Comparison of ENCODE assay signal across 8 cellular contexts in genomic region chr2:127293758-127294562, GRCh38. TPM values are rescaled to one million over a fixed set of nuclear protein-coding genes. Genes with fewer than 3 reads are reported as not detected.
DNase-seq lines count a peak whose midpoint lies in the region; ATAC-seq, FAIRE-seq and TF ChIP-seq lines count a peak whose summit lies in the region.

ERCC3 (minus strand) TSS chr2:127294144; CDS start chr2:127294081, 63 bp downstream.

- H3K27me3 ChIP-seq in BLaER1 treated with 17β-estradiol and CSF1 and Interleukin-3, amounts not matched to agents 10 nM and 100 nM = no peaks in the 10 kb centered on the region
- H3K27me3 ChIP-seq in liver (ENCODE audit: control insufficient read depth in 4 of 4, insufficient read depth in 4 of 4, low read length in 3 of 4) = no peaks in the 10 kb centered on the region

- H3K9ac ChIP-seq in BLaER1 treated with 17β-estradiol and CSF1 and Interleukin-3, amounts not matched to agents 10 nM and 100 nM = peak within 1 kb of the TSS; percentile 85 to 94 (median 92)
- H3K9ac ChIP-seq in liver (ENCODE audit: low read depth in 1 of 2, low read length in 2 of 2) = peak within 1 kb of the TSS; percentile 67 to 93

- H3K4me2 ChIP-seq in BLaER1 treated with 17β-estradiol and CSF1 and Interleukin-3, amounts not matched to agents 10 nM and 100 nM = peak within 1 kb of the TSS; percentile 77 to 99 (median 97)

- H3K27ac ChIP-seq in BLaER1 treated with 17β-estradiol and CSF1 and Interleukin-3, amounts not matched to agents 10 nM and 100 nM = peak within 1 kb of the TSS; percentile 81 to 93 (median 87)
- peak within 1 kb of the TSS; percentile 28 to 64 for H3K27ac ChIP-seq in liver (ENCODE audit: low read depth in 1 of 2, low read length in 2 of 2)

- DNase-seq in GM19239 (ENCODE audit: insufficient read length, low spot score) = peak; percentile 91
- DNase-seq in NCI-H748 (lab: John Stamatoyannopoulos, UW; ENCODE audit: unreplicated experiment) = peak; percentile 88
- peak; percentile 71 to 75 for DNase-seq in activated CD4-positive, alpha-beta T cell treated with anti-CD3 and anti-CD28 coated beads, Interleukin-2, amount 50 U/mL, for 4 hours
- peak; percentile 63 to 84 for DNase-seq in dermis microvascular lymphatic vessel endothelial cell (ENCODE audit: low read depth in 2 of 2)
- DNase-seq in stimulated activated CD4-positive, alpha-beta T cell treated with anti-CD3 and anti-CD28 coated beads, Interleukin-4, amount 100 ng/mL, for 1 hour = peak; percentile 85

- WGBS in liver = under 1% methylated on average over 55 of the region's 55 CpGs

- peak within 1 kb of the TSS; percentile 75 to 96 (median 90) for H3K4me3 ChIP-seq in BLaER1 treated with 17β-estradiol and CSF1 and Interleukin-3, amounts not matched to agents 10 nM and 100 nM
- H3K4me3 ChIP-seq in liver (ENCODE audit: low read depth in 1 of 3, low read length in 3 of 3) = peak within 1 kb of the TSS; percentile 80 to 89 (median 86)

- no peaks in the 10 kb centered on the region for H3K9me3 ChIP-seq in BLaER1 treated with 17β-estradiol and CSF1 and Interleukin-3, amounts not matched to agents 10 nM and 100 nM (replicated peaks in 1 of 11)
- H3K9me3 ChIP-seq in liver (ENCODE audit: control insufficient read depth in 4 of 4, low read length in 3 of 4) = no peaks in the 10 kb centered on the region

- peak; percentile 55 to 64 for TF ChIP-seq RAD21 in liver (IDR thresholded peaks at IDR 0.05)

- FAIRE-seq in GM19239 (lab: Jason Lieb, UNC) = peak; percentile 88

- TF ChIP-seq CTCF in liver (IDR thresholded peaks at IDR 0.05; ENCODE audit: low read depth, low read length, missing input control) = no peak

- H3K36me3 ChIP-seq in BLaER1 treated with 17β-estradiol and CSF1 and Interleukin-3, amounts not matched to agents 10 nM and 100 nM = peaks cover 37 to 46% (median 42%) of the 10 kb centered on the region in 11 experiments
- peaks cover 5 to 31% (median 22%) of the 10 kb centered on the region in 4 donors for H3K36me3 ChIP-seq in liver (ENCODE audit: control insufficient read depth in 4 of 4, insufficient read depth in 3 of 4, low read depth in 1 of 4, low read length in 3 of 4)

- peak; percentile 98 for ATAC-seq in HG03442 (IDR thresholded peaks at IDR 0.05; ENCODE audit: unreplicated experiment)

- H4K20me1 ChIP-seq in BLaER1 treated with 17β-estradiol and CSF1 and Interleukin-3, amounts not matched to agents 10 nM and 100 nM = peaks cover 0 to 15% (median 0%) of the 10 kb centered on the region in 11 experiments; a peak in 3 of 22 replicates

- H3K4me1 ChIP-seq in BLaER1 treated with 17β-estradiol and CSF1 and Interleukin-3, amounts not matched to agents 10 nM and 100 nM = peaks cover 21 to 30% (median 26%) of the 10 kb centered on the region in 10 experiments
- H3K4me1 ChIP-seq in liver (ENCODE audit: control insufficient read depth in 4 of 4, insufficient read depth in 4 of 4, low read length in 3 of 4) = peaks cover 5 to 17% (median 7%) of the 10 kb centered on the region in 4 donors

TF ChIP-seq in liver, 16 proteins besides CTCF, POLR2A, EP300 and RAD21:
- TF ChIP-seq RXRA (IDR thresholded peaks at IDR 0.05) (no peak), FOXA1 (IDR thresholded peaks at IDR 0.05) (no peak), ATF3 (IDR thresholded peaks at IDR 0.05) (no peak), YY1 (IDR thresholded peaks at IDR 0.05) (peak; percentile 43), HNF4G (IDR thresholded peaks at IDR 0.05) (no peak), GABPA (IDR thresholded peaks at IDR 0.05 in 1 of 2, conservative IDR thresholded peaks at IDR 0.05 in 1 of 2) (peak; percentile 86 to 96)
- TF ChIP-seq, protein P1, sequence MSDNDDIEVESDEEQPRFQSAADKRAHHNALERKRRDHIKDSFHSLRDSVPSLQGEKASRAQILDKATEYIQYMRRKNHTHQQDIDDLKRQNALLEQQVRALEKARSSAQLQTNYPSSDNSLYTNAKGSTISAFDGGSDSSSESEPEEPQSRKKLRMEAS (IDR thresholded peaks at IDR 0.05) = peak; percentile 47
- TF ChIP-seq, protein P2, sequence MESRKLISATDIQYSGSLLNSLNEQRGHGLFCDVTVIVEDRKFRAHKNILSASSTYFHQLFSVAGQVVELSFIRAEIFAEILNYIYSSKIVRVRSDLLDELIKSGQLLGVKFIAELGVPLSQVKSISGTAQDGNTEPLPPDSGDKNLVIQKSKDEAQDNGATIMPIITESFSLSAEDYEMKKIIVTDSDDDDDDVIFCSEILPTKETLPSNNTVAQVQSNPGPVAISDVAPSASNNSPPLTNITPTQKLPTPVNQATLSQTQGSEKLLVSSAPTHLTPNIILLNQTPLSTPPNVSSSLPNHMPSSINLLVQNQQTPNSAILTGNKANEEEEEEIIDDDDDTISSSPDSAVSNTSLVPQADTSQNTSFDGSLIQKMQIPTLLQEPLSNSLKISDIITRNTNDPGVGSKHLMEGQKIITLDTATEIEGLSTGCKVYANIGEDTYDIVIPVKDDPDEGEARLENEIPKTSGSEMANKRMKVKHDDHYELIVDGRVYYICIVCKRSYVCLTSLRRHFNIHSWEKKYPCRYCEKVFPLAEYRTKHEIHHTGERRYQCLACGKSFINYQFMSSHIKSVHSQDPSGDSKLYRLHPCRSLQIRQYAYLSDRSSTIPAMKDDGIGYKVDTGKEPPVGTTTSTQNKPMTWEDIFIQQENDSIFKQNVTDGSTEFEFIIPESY (IDR thresholded peaks at IDR 0.05) = no peak

RNA-seq across cellular contexts. Expression of gene ERCC3, which starts in this region (rescaled TPM):
- total RNA-seq in dermis microvascular lymphatic vessel endothelial cell (26.1 and 33.0 TPM in 2 replicates), liver (10 to 100 TPM; 19.7 to 38.3 TPM)
- polyA plus RNA-seq in liver = 10 to 100 TPM; 12.4 to 15.2 TPM

Comparison
In these comparisons a context has a peak if more than half of its experiments do, and no peak if none do; other contexts are left out.
1. Peak in every context shown above with its lines: DNase-seq, ATAC-seq, H3K4me3 ChIP-seq and H3K27ac ChIP-seq.